ENCODE assay signal across 8 cellular contexts in the genomic region with DNA sequence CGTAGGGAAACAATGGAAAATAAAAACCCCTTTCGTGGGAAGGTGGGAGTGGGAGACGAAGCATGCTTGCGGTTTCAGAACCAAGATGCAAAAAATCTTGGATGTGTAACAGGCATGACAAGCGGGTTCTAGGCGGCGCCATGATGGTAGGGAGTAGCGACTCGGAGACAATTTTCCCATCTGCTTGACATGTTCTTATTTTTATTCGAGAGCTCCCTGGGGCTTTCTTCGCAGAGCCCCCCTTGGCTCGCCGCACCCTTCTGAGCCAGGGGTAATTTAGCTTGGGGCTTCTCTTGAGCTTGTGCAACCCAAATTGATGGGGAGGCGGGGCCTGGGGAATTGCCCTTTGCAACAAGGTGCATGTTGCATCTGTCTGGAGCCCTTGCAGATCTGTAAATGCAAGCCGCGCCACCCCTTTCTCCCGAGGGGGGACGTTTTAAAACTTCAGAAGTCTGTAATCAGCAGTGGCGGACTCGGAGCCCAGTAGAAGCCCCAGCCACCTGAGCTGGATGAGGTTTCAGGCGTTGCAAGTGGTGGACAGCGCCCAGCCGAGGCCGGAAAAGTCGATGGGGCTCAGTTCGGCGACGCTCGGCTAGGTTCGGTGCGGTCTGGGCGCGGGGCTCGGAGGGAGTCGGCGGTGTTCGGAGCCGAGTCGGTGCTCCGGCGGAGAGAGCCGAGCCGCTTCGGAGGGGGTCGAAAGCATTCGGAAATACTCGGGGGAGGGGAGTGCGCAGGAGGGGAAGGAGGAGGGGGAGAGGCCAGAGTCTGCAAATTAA. TPM values are rescaled to one million over a fixed set of nuclear protein-coding genes. Genes with fewer than 3 reads are reported as not detected.
DNase-seq lines count a peak whose midpoint lies in the region; ATAC-seq and TF ChIP-seq lines count a peak whose summit lies in the region.

No MANE protein-coding gene starts in this region.

- DNase-seq in A172 (ENCODE audit: low spot score) (peak; percentile 5), HPDE6-E6E7 (ENCODE audit: extremely low spot score) (peak; percentile 32), SHP77 treated with DMSO at 0.1 percent for 48 hours (lab: John Stamatoyannopoulos, UW) (peak; percentile 55), amniotic epithelial cell (ENCODE audit: low read depth) (peak; percentile 57), Right ventricle myocardium superior (peak; percentile 91), omental fat pad (ENCODE audit: low spot score) (no peak), suprapubic skin (ENCODE audit: low spot score in 2 of 2) (peak in 1 of 2 donors; percentile 75), OCI-M2 (lab: John Stamatoyannopoulos, UW; ENCODE audit: unreplicated experiment) (no peak)

- peak overlapping the region; percentile 26 for H3K4me3 ChIP-seq in suprapubic skin

- ATAC-seq in Right ventricle myocardium superior (ENCODE audit: poor library complexity) (peak; percentile 81), omental fat pad (ENCODE audit: low FRiP score) (peak; percentile 76)

- TF ChIP-seq CTCF in omental fat pad (IDR thresholded peaks at IDR 0.05): no peak
- no peak for TF ChIP-seq CTCF in suprapubic skin (IDR thresholded peaks at IDR 0.05)

- TF ChIP-seq POLR2A in suprapubic skin (IDR thresholded peaks at IDR 0.05): no peak

- no peaks in the 10 kb centered on the region for H3K9me3 ChIP-seq in suprapubic skin

- peaks cover 53% of the 10 kb centered on the region for H3K27me3 ChIP-seq in suprapubic skin

- 6% methylated on average over 26 of the region's 48 CpGs for WGBS in suprapubic skin

- H3K27ac ChIP-seq in suprapubic skin: no peak overlapping the region

- TF ChIP-seq EP300 in suprapubic skin (IDR thresholded peaks at IDR 0.05): no peak

- intact Hi-C loops in Right ventricle myocardium superior (cut with DNase I): loop anchor here (5.0 to 10.0 kb wide), 2 partner anchors 149 to 237 kb away; no protein-coding TSS in a partner anchor

- peaks cover 31% of the 10 kb centered on the region for H3K4me1 ChIP-seq in suprapubic skin

- no peaks in the 10 kb centered on the region for H3K36me3 ChIP-seq in suprapubic skin

RNA-seq across cellular contexts. Expression of gene GNAO1, which starts 2.9 kb away (rescaled TPM):
- not detected in 2 replicates for total RNA-seq in A172 (2014; rRNA removed; shearing (Covaris generic))
- total RNA-seq in Right ventricle myocardium superior (25.9 TPM), omental fat pad (1 to 10 TPM; 1.4 to 2.6 (median 2.3) TPM), suprapubic skin (1 to 10 TPM; 2.4 to 7.6 (median 5.8) TPM)

Comparison
In these comparisons a context has a peak if more than half of its experiments do, and no peak if none do; other contexts are left out.
1. DNase-seq: peak in A172 (single experiment), HPDE6-E6E7 (single experiment), SHP77 treated with DMSO at 0.1 percent for 48 hours (single experiment), amniotic epithelial cell (single experiment) and Right ventricle myocardium superior (single experiment); none in omental fat pad (single experiment) and OCI-M2 (single experiment).